Comparison of ENCODE assay signal across 5 cellular contexts in the genomic region with DNA sequence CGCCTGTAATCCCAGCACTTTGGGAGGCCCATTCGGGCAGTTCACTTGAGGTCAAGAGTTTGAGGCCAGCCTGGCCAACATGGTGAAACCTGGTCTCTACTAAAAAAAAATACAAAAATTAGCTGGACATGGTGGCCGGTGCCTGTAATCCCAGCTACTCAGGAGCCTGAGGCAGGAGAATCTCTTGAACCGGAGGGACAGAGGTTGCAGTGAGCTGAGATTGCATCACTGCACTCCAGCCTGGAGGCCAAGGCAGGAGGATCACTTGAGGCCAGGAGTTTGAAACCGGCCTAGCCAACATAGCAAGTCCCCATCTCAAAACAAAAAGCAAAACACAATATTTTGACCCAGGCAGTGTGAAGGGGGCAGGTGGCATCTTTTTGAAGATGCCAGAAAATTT. TPM values are rescaled to one million over a fixed set of nuclear protein-coding genes. Genes with fewer than 3 reads are reported as not detected.
"Had no signal": no experiment of that assay in that cellular context is flagged by ENCODE, and none has a peak within 500 bp of the region (broad histone marks: within the 10 kb centered on the region; RNA-seq: fewer than 3 reads in every experiment).

No MANE protein-coding gene starts in this region.

RNA-seq across cellular contexts. Expression of gene HIF3A, which starts 32.0 kb away (rescaled TPM):
- total RNA-seq: HT-29 had no signal
- polyA plus RNA-seq: IgD-negative memory B cell had no signal

RNA-seq across cellular contexts. Expression of gene IGFL1, which starts 35.3 kb away (rescaled TPM):
- total RNA-seq: GM23338, H1, H9, HT-29 had no signal
- polyA plus RNA-seq: GM23338, H1, IgD-negative memory B cell had no signal
